In the genomic region with DNA sequence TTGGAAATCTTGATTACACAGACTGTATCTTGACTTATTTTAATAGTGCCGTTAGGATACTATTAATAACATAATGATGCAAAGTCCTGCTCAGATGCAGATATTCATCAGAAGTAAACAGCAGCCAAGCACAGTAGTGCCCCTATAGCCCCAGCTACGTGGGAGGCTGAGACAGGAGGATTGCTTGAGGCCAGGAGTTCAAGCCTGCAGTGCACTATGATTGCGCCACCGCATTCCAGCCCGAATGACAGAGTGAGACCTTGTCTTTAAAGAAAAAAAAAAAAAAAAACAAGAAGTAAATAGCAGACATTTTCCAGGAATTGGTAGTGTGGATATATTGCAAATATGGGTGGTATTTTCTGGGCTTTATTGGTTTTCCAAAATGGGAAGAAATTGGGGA, we compare ENCODE assay signal across 17 cellular contexts.
"Had no signal": no experiment of that assay in that cellular context is flagged by ENCODE, and none has a peak within 500 bp of the region (broad histone marks: within the 10 kb centered on the region; RNA-seq: fewer than 3 reads in every experiment).

No MANE protein-coding gene starts in this region.

- H3K4me1 Mint-ChIP-seq: activated CD8-positive, alpha-beta memory T cell treated with anti-CD3 and anti-CD28 coated beads, Interleukin-2, amount 10 ng/mL, durations not matched to agents 7 days and 5 days had no signal

- ATAC-seq: activated CD8-positive, alpha-beta memory T cell treated with anti-CD3 and anti-CD28 coated beads, Interleukin-2, amount 10 ng/mL, durations not matched to agents 7 days and 5 days; activated T-cell treated with anti-CD3 and anti-CD28 coated beads, Interleukin-2, amount 50 U/mL, for 4 hours; heart left ventricle had no signal

- DNase-seq: activated CD4-positive, alpha-beta T cell treated with anti-CD3 and anti-CD28 coated beads, Interleukin-2, amount 50 U/mL, for 4 hours; activated CD4-positive, CD25-positive, alpha-beta regulatory T cell treated with anti-CD3 and anti-CD28 coated beads, Interleukin-2, amount 50 U/mL, for 72 hours; activated CD8-positive, alpha-beta memory T cell treated with anti-CD3 and anti-CD28 coated beads, Interleukin-2, amount 10 ng/mL, durations not matched to agents 7 days and 5 days; activated effector memory CD4-positive, alpha-beta T cell treated with anti-CD3 and anti-CD28 coated beads, Interleukin-2, amount 50 U/mL, for 16 hours; activated T-cell treated with anti-CD3 and anti-CD28 coated beads, Interleukin-2, amount 50 U/mL, for 4 hours; aorta; foreskin melanocyte; heart left ventricle; islet precursor cell; left ventricle myocardium inferior; mesendoderm; ovary; uterus had no signal

- H3K27me3 Mint-ChIP-seq: activated CD8-positive, alpha-beta memory T cell treated with anti-CD3 and anti-CD28 coated beads, Interleukin-2, amount 10 ng/mL, durations not matched to agents 7 days and 5 days; activated naive CD8-positive, alpha-beta T cell had no signal

- H3K36me3 Mint-ChIP-seq: activated CD8-positive, alpha-beta memory T cell treated with anti-CD3 and anti-CD28 coated beads, Interleukin-2, amount 10 ng/mL, durations not matched to agents 7 days and 5 days; activated naive CD8-positive, alpha-beta T cell had no signal

- H3K27ac Mint-ChIP-seq: activated CD8-positive, alpha-beta memory T cell treated with anti-CD3 and anti-CD28 coated beads, Interleukin-2, amount 10 ng/mL, durations not matched to agents 7 days and 5 days; activated naive CD8-positive, alpha-beta T cell had no signal

- H3K9me3 Mint-ChIP-seq: activated T-cell treated with anti-CD3 and anti-CD28 coated beads, Interleukin-2, amount 50 U/mL, for 4 hours; neural crest cell had no signal

- H3K27ac ChIP-seq: esophagus muscularis mucosa, heart left ventricle, left ventricle myocardium inferior, ovary, skin epidermis, uterus had no signal

- H3K36me3 ChIP-seq: esophagus muscularis mucosa, heart left ventricle, left ventricle myocardium inferior, ovary, uterus had no signal

- H3K27me3 ChIP-seq: esophagus muscularis mucosa, heart left ventricle, ovary, uterus had no signal

- H3K4me3 Mint-ChIP-seq: activated CD8-positive, alpha-beta memory T cell treated with anti-CD3 and anti-CD28 coated beads, Interleukin-2, amount 10 ng/mL, durations not matched to agents 7 days and 5 days; activated naive CD8-positive, alpha-beta T cell; activated T-cell treated with anti-CD3 and anti-CD28 coated beads, Interleukin-2, amount 50 U/mL, for 4 hours; neural crest cell had no signal

- H3K9me3 ChIP-seq: esophagus muscularis mucosa, heart left ventricle, left ventricle myocardium inferior, ovary, uterus had no signal

- H3K4me3 ChIP-seq: esophagus muscularis mucosa, heart left ventricle, left ventricle myocardium inferior, ovary, skin epidermis, uterus had no signal
